1 cellular context compared by ENCODE assay signal in genomic region chr13:100129605-100130004, GRCh38.
TF ChIP-seq lines count a peak whose summit lies in the region.

No MANE protein-coding gene starts in this region.

TF ChIP-seq in HepG2, 621 proteins besides CTCF, POLR2A, EP300 and RAD21:
- no peak for TF ChIP-seq ZC3H13 (CRISPR knock-in tag; IDR thresholded peaks at IDR 0.05)
